Comparison of ENCODE assay signal across 2 cellular contexts in genomic region chr2:74514368-74515270, GRCh38.
TF ChIP-seq lines count a peak whose summit lies in the region.

TLX2 (plus strand) TSS chr2:74514450; CDS start chr2:74514807, 357 bp downstream.

TF ChIP-seq in HepG2, 621 proteins besides CTCF, POLR2A, EP300 and RAD21 (continued from another document and continues in another):
- TF ChIP-seq ZNF318 (CRISPR knock-in tag; IDR thresholded peaks at IDR 0.05) (no peak), ZFX (CRISPR knock-in tag; IDR thresholded peaks at IDR 0.05; ENCODE audit: low read depth) (peak; percentile 19; the same call in 1 of the 2 replicates), AGO2 (optimal IDR thresholded peaks at IDR 0.05; ENCODE audit: low read depth, low read length) (peak; percentile 64), ZNF768 (CRISPR knock-in tag; IDR thresholded peaks at IDR 0.05) (peak; percentile 9; the same call in 1 of the 2 replicates), IRF9 (CRISPR knock-in tag; IDR thresholded peaks at IDR 0.05; ENCODE audit: borderline replicate concordance) (no peak), AGO1 (IDR thresholded peaks at IDR 0.05; ENCODE audit: low read depth, low read length, poor library complexity, severe bottlenecking) (peak; percentile 39), RFX1 (IDR thresholded peaks at IDR 0.05) (no peak), ZFYVE20 (CRISPR knock-in tag; IDR thresholded peaks at IDR 0.05; ENCODE audit: borderline replicate concordance, low read depth) (no peak), PAXIP1 (CRISPR knock-in tag; conservative IDR thresholded peaks at IDR 0.05) (no peak), NFKB2 (CRISPR knock-in tag; IDR thresholded peaks at IDR 0.05; ENCODE audit: borderline replicate concordance) (no peak), POLR2G (IDR thresholded peaks at IDR 0.05; ENCODE audit: low read depth, low read length) (peak; percentile 35; the same call in 1 of the 2 replicates)

TF ChIP-seq in SK-N-SH, 30 proteins besides CTCF, POLR2A, EP300 and RAD21 (continued from another document):
- TF ChIP-seq USF1 (IDR thresholded peaks at IDR 0.05; ENCODE audit: borderline replicate concordance, low read depth) (no peak), MAX (IDR thresholded peaks at IDR 0.05; ENCODE audit: low read depth) (no peak), POLR2AphosphoS5 (IDR thresholded peaks at IDR 0.05; ENCODE audit: low read depth, low read length) (0 out of 2 replicates have a peak, but pooled peaks have one; percentile 55), GABPA (IDR thresholded peaks at IDR 0.05; ENCODE audit: low read depth) (no peak), JUND (IDR thresholded peaks at IDR 0.05) (no peak), GATA2 (CRISPR knock-in tag; IDR thresholded peaks at IDR 0.05) (no peak), SMC3 (IDR thresholded peaks at IDR 0.05; ENCODE audit: low read depth, low read length) (0 out of 2 replicates have a peak, but pooled peaks have one; percentile 4), CHD2 (IDR thresholded peaks at IDR 0.05; ENCODE audit: low read length, partially characterized antibody) (no peak), ELF1 (IDR thresholded peaks at IDR 0.05) (no peak), FOXJ3 (CRISPR knock-in tag; IDR thresholded peaks at IDR 0.05) (no peak), IRF3 (IDR thresholded peaks at IDR 0.05; ENCODE audit: low read depth, low read length) (no peak), REST (IDR thresholded peaks at IDR 0.05; ENCODE audit: low read depth, low read length) (no peak), FOSL2 (IDR thresholded peaks at IDR 0.05; ENCODE audit: borderline replicate concordance, low read depth) (no peak), SIN3A (IDR thresholded peaks at IDR 0.05; ENCODE audit: borderline replicate concordance, low read depth, low read length) (no peak), NFIC (IDR thresholded peaks at IDR 0.05; ENCODE audit: borderline replicate concordance) (no peak), MXI1 (IDR thresholded peaks at IDR 0.05; ENCODE audit: low read depth, low read length) (peak; percentile 48), TAF1 (IDR thresholded peaks at IDR 0.05; ENCODE audit: borderline replicate concordance, low read depth, low read length) (0 out of 2 replicates have a peak, but pooled peaks have one; percentile 44), RFX5 (IDR thresholded peaks at IDR 0.05; ENCODE audit: low read length) (no peak), EZH2phosphoT487 (IDR thresholded peaks at IDR 0.05; ENCODE audit: borderline replicate concordance, low read depth) (no peak), PBX3 (IDR thresholded peaks at IDR 0.05) (peak; percentile 70)
